ENCODE assay signal across 8 cellular contexts in genomic region chr1:156608036-156608674, GRCh38. TPM values are rescaled to one million over a fixed set of nuclear protein-coding genes. Genes with fewer than 3 reads are reported as not detected.
A peak's percentile ranks its signal among the peaks of the same experiment; 100 is the strongest.
DNase-seq lines count a peak whose midpoint lies in the region; ATAC-seq, FAIRE-seq and TF ChIP-seq lines count a peak whose summit lies in the region.

No MANE protein-coding gene starts in this region.

- CTCF ChIA-PET in BJ (lab: Yijun Ruan, JAX) (interaction anchor here (0.6 to 10.9 kb wide), 40 partner anchors 9 to 230 kb away, joined by 3 to 103 read pairs (median 5); partner anchors contain the start of gene NAXE), RWPE1 (lab: Yijun Ruan, JAX) (interaction anchor here (0.6 to 1.8 kb wide), 18 partner anchors 9 to 223 kb away, joined by 3 to 11 read pairs (median 4); partner anchors contain the start of gene NAXE)

- intact Hi-C loops in ovary (cut with DNase I), result loop anchor here in 3 of 4 donors (5.0 to 10.0 kb wide), 3 partner anchors 123 to 223 kb away; no protein-coding TSS in a partner anchor

- no peak for TF ChIP-seq POLR2A in ovary (IDR thresholded peaks at IDR 0.05)

- H3K4me3 ChIP-seq in BJ (ENCODE audit: low read depth, low read length) (no peak overlapping the region), MG63 (no peak overlapping the region), ovary (no peak overlapping the region)

- POLR2A ChIA-PET in BJ (lab: Charles Lee) (no interaction called here), RWPE1 (lab: Yijun Ruan, JAX; ENCODE audit: low non-redundant PET) (interaction anchor here (0.6 kb wide), 1 partner anchor 17 kb away, joined by 3 read pairs; the partner anchor contains the start of gene NAXE)

- H3K4me1 ChIP-seq in ovary (ENCODE audit: insufficient read depth), result no peaks in the 10 kb centered on the region

- TF ChIP-seq CTCF in BJ (IDR thresholded peaks at IDR 0.05; ENCODE audit: insufficient read depth, low read depth, low read length), result peak; percentile 85
- peak; percentile 87 for TF ChIP-seq CTCF in RWPE1 (conservative IDR thresholded peaks at IDR 0.05; ENCODE audit: low read depth)
- TF ChIP-seq CTCF in ovary (IDR thresholded peaks at IDR 0.05), result peak; percentile 66 to 82 (median 71)

- peak; percentile 55 for ATAC-seq in GM19043 (IDR thresholded peaks at IDR 0.05; ENCODE audit: low read depth, unreplicated experiment)

- no peaks in the 10 kb centered on the region for H3K36me3 ChIP-seq in BJ (ENCODE audit: control insufficient read depth, insufficient read depth, low read length)
- H3K36me3 ChIP-seq in MG63, result no peaks in the 10 kb centered on the region
- H3K36me3 ChIP-seq in ovary, result no peaks in the 10 kb centered on the region

- H3K27me3 ChIP-seq in BJ (ENCODE audit: control insufficient read depth, insufficient read depth, low read length), result peaks cover 11% of the 10 kb centered on the region
- no peaks in the 10 kb centered on the region for H3K27me3 ChIP-seq in MG63
- no peaks in the 10 kb centered on the region for H3K27me3 ChIP-seq in ovary

- H3K27ac ChIP-seq in RWPE1 (no peak overlapping the region), ovary (no peak overlapping the region)

- DNase-seq in BJ (ENCODE audit: low read depth) (no peak), MG63 (peak; percentile 45), RWPE1 (ENCODE audit: low spot score) (peak; percentile 57), frontal cortex (ENCODE audit: low spot score in 2 of 2) (peak in 1 of 2 donors; percentile 63), ovary (peak in 3 of 5 donors; percentile 35 to 68 (median 60)), foreskin melanocyte (no peak)
- peak; percentile 47 for DNase-seq in activated gamma-delta T cell treated with anti-CD3 and anti-CD28 coated beads, Interleukin-2, amount 50 U/mL, for 16 hours (ENCODE audit: low read depth)

- FAIRE-seq in frontal cortex (lab: Jason Lieb, UNC), result peak; percentile 24

- WGBS in ovary, 3 donors, result 25 to 32% (median 29%) methylated on average over 7 of the region's 7 CpGs

- TF ChIP-seq EP300 in ovary (IDR thresholded peaks at IDR 0.05), result no peak

- H3K9me3 ChIP-seq in MG63, result no peaks in the 10 kb centered on the region
- H3K9me3 ChIP-seq in ovary, result no peaks in the 10 kb centered on the region

RNA-seq across cellular contexts. Expression of gene GPATCH4, which starts 6.9 kb away (rescaled TPM):
- polyA plus RNA-seq in BJ (2011; rRNA removed), result 21.2 and 23.9 TPM in 2 replicates
- 11.4 and 11.5 TPM in 2 replicates for polyA minus RNA-seq in BJ (2011; rRNA and poly(A)+ RNA removed)
- 10.0 and 48.6 TPM in 2 replicates for total RNA-seq in MG63 (2014; rRNA removed; shearing (Covaris generic); ENCODE audit: low replicate concordance)
- 5.7 TPM for total RNA-seq in frontal cortex
- total RNA-seq in ovary, result 10 to 100 TPM; 11.1 to 45.1 (median 22.8) TPM
- polyA plus RNA-seq in ovary, result 10 to 100 TPM; 10.0 to 22.0 TPM

RNA-seq across cellular contexts. Expression of gene HAPLN2, which starts 11.1 kb away (rescaled TPM):
- polyA plus RNA-seq in BJ (2011; rRNA removed) (not detected in 2 replicates), ovary (1 to 10 TPM in 1 of 2 donors, not detected in 1; 1.1 TPM)
- not detected in 2 replicates for polyA minus RNA-seq in BJ (2011; rRNA and poly(A)+ RNA removed)
- total RNA-seq in MG63 (2014; rRNA removed; shearing (Covaris generic); ENCODE audit: low replicate concordance), result not detected in 2 replicates
- total RNA-seq in frontal cortex (0.41 TPM), ovary (1 to 10 TPM in 5 of 7 donors, under 1 TPM in 2; 0.30 to 1.9 (median 1.2) TPM)

RNA-seq across cellular contexts. Expression of gene NAXE, which starts 16.6 kb away (rescaled TPM):
- polyA plus RNA-seq in BJ (2011; rRNA removed), result 37.8 and 63.3 TPM in 2 replicates
- polyA minus RNA-seq in BJ (2011; rRNA and poly(A)+ RNA removed), result 23.8 and 29.9 TPM in 2 replicates
- total RNA-seq in MG63 (2014; rRNA removed; shearing (Covaris generic); ENCODE audit: low replicate concordance), result 105 and 170 TPM in 2 replicates
- total RNA-seq in frontal cortex, result 34.6 TPM
- total RNA-seq in ovary, result 10 to 100 TPM; 43.5 to 85.4 (median 65.4) TPM
- 10 to 100 TPM; 57.8 to 75.0 TPM for polyA plus RNA-seq in ovary

RNA-seq across cellular contexts. Expression of gene TTC24, which starts 28.6 kb away (rescaled TPM):
- polyA plus RNA-seq in BJ (2011; rRNA removed) (not detected in 2 replicates), ovary (under 1 TPM in 1 of 2 donors, not detected in 1; 0.12 TPM)
- not detected in 2 replicates for polyA minus RNA-seq in BJ (2011; rRNA and poly(A)+ RNA removed)
- total RNA-seq in MG63 (2014; rRNA removed; shearing (Covaris generic); ENCODE audit: low replicate concordance), result not detected in 2 replicates
- total RNA-seq in frontal cortex (not detected), ovary (under 1 TPM in 1 of 7 donors, not detected in 6; 0.15 TPM)

RNA-seq across cellular contexts. Expression of gene BCAN, which starts 33.8 kb away (rescaled TPM):
- polyA plus RNA-seq in BJ (2011; rRNA removed) (0.02 TPM in 1 of 2 replicates, not detected in the other), ovary (under 1 TPM; 0.11 to 0.43 TPM)
- not detected in 2 replicates for polyA minus RNA-seq in BJ (2011; rRNA and poly(A)+ RNA removed)
- not detected in 2 replicates for total RNA-seq in MG63 (2014; rRNA removed; shearing (Covaris generic); ENCODE audit: low replicate concordance)
- total RNA-seq in frontal cortex (52.2 TPM), ovary (1 to 10 TPM in 2 of 7 donors, under 1 TPM in 2, not detected in 3; 0.20 to 2.2 (median 1.0) TPM)

Comparison
In these comparisons a context has a peak if more than half of its experiments do, and no peak if none do; other contexts are left out.
1. DNase-seq: peak in MG63 (single experiment), RWPE1 (single experiment), activated gamma-delta T cell treated with anti-CD3 and anti-CD28 coated beads, Interleukin-2, amount 50 U/mL, for 16 hours (single experiment) and ovary (3 of 5); none in BJ (single experiment) and foreskin melanocyte (single experiment).
2. Peak in every context shown above with its lines, with median percentiles within 50 percentile points of each other: CTCF ChIP-seq.